In genomic region chr6:4420160-4420865, GRCh38 we compare ENCODE assay signal across 29 cellular contexts.
"Had no signal": no experiment of that assay in that cellular context is flagged by ENCODE, and none has a peak within 500 bp of the region (broad histone marks: within the 10 kb centered on the region; RNA-seq: fewer than 3 reads in every experiment).

No MANE protein-coding gene starts in this region.

- H3K4me3 ChIP-seq: body of pancreas, esophagus squamous epithelium, gastrocnemius medialis, left lung, lower lobe of right lung, mucosa of descending colon, neural progenitor cell, psoas muscle, sigmoid colon, transverse colon had no signal

- H3K4me3 Mint-ChIP-seq: activated CD8-positive, alpha-beta memory T cell treated with anti-CD3 and anti-CD28 coated beads, Interleukin-2, amount 10 ng/mL, durations not matched to agents 7 days and 5 days; activated CD8-positive, alpha-beta T cell treated with anti-CD3 and anti-CD28 coated beads, Interleukin-2, amount 10 ng/mL, durations not matched to agents 7 days and 5 days; activated naive CD4-positive, alpha-beta T cell treated with anti-CD3 and anti-CD28 coated beads, Interleukin-2, amount 50 U/mL, for 24 hours; neural progenitor cell; T-helper 2 cell treated with Interferon-gamma antibody and Interleukin-4, amounts not matched to agents 5 μg/mL and 100 μg/mL, for 36 hours; WTC11 had no signal

- H3K36me3 Mint-ChIP-seq: activated CD8-positive, alpha-beta memory T cell treated with anti-CD3 and anti-CD28 coated beads, Interleukin-2, amount 10 ng/mL, durations not matched to agents 7 days and 5 days; activated naive CD4-positive, alpha-beta T cell treated with anti-CD3 and anti-CD28 coated beads, Interleukin-2, amount 50 U/mL, for 24 hours; neural progenitor cell had no signal

- H3K4me1 Mint-ChIP-seq: activated CD8-positive, alpha-beta memory T cell treated with anti-CD3 and anti-CD28 coated beads, Interleukin-2, amount 10 ng/mL, durations not matched to agents 7 days and 5 days; activated naive CD4-positive, alpha-beta T cell treated with anti-CD3 and anti-CD28 coated beads, Interleukin-2, amount 50 U/mL, for 24 hours; neural progenitor cell; WTC11 had no signal

- ATAC-seq: activated CD8-positive, alpha-beta memory T cell treated with anti-CD3 and anti-CD28 coated beads, Interleukin-2, amount 10 ng/mL, durations not matched to agents 7 days and 5 days; activated CD8-positive, alpha-beta T cell treated with anti-CD3 and anti-CD28 coated beads, Interleukin-2, amount 10 ng/mL, durations not matched to agents 7 days and 5 days; body of pancreas; gastrocnemius medialis; left lung; lower lobe of right lung; mucosa of descending colon; psoas muscle; WTC11 had no signal

- H3K9me3 ChIP-seq: body of pancreas, esophagus squamous epithelium, gastrocnemius medialis, mucosa of descending colon, psoas muscle had no signal

- H3K27ac ChIP-seq: body of pancreas, epithelial cell of prostate, esophagus squamous epithelium, gastrocnemius medialis, left lung, lower lobe of right lung, neural progenitor cell, parathyroid adenoma, psoas muscle, sigmoid colon, transverse colon had no signal

- H3K79me2 ChIP-seq: parathyroid adenoma had no signal

- H3K36me3 ChIP-seq: esophagus squamous epithelium, gastrocnemius medialis, left lung, lower lobe of right lung, neural progenitor cell, sigmoid colon, transverse colon had no signal

- H3K27ac Mint-ChIP-seq: activated CD8-positive, alpha-beta memory T cell treated with anti-CD3 and anti-CD28 coated beads, Interleukin-2, amount 10 ng/mL, durations not matched to agents 7 days and 5 days; activated CD8-positive, alpha-beta T cell treated with anti-CD3 and anti-CD28 coated beads, Interleukin-2, amount 10 ng/mL, durations not matched to agents 7 days and 5 days; activated naive CD4-positive, alpha-beta T cell treated with anti-CD3 and anti-CD28 coated beads, Interleukin-2, amount 50 U/mL, for 24 hours; activated T-helper 2 cell treated with anti-CD3 and anti-CD28 coated beads, Interferon-gamma antibody, Interleukin-2, Interleukin-4, amounts not matched to agents 10 μg/mL and 5 μg/mL and 100 μg/mL, durations not matched to agents 14 hours and 24 hours and 36 hours; neural progenitor cell; T-helper 2 cell treated with Interferon-gamma antibody and Interleukin-4, amounts not matched to agents 5 μg/mL and 100 μg/mL, for 36 hours; WTC11 had no signal

- H3K27me3 ChIP-seq: body of pancreas, esophagus squamous epithelium, gastrocnemius medialis, left lung, neural progenitor cell, sigmoid colon, transverse colon had no signal

- H3K4me2 ChIP-seq: neural progenitor cell had no signal

- H3K9ac ChIP-seq: neural progenitor cell, parathyroid adenoma had no signal

- DNase-seq: activated CD8-positive, alpha-beta memory T cell treated with anti-CD3 and anti-CD28 coated beads, Interleukin-2, amount 10 ng/mL, durations not matched to agents 7 days and 5 days; activated CD8-positive, alpha-beta T cell treated with anti-CD3 and anti-CD28 coated beads, Interleukin-2, amount 10 ng/mL, durations not matched to agents 7 days and 5 days; activated T-cell treated with anti-CD3 and anti-CD28 coated beads, Interleukin-2, amount 50 U/mL, for 48 hours; anterior cingulate cortex; body of pancreas; dermis blood vessel endothelial cell; effector CD4-positive, alpha-beta T cell; esophagus squamous epithelium; gastrocnemius medialis; glutamatergic neuron; left lung; lower lobe of right lung; mucosa of descending colon; occipital lobe; psoas muscle; sigmoid colon; stimulated activated CD4-positive, alpha-beta T cell treated with anti-CD3 and anti-CD28 coated beads, Interleukin-15, amount 100 ng/mL, for 24 hours; stimulated activated CD4-positive, alpha-beta T cell treated with anti-CD3 and anti-CD28 coated beads, Interleukin-2, amount 100 ng/mL, for 24 hours; stimulated activated naive CD4-positive, alpha-beta T cell treated with Interleukin-2 at 50 U/mL for 16 hours; T-helper 1 cell; transverse colon had no signal

- H2AFZ ChIP-seq: neural progenitor cell, parathyroid adenoma had no signal

- FAIRE-seq: TTC549 had no signal

- H3K4me1 ChIP-seq: body of pancreas, esophagus squamous epithelium, gastrocnemius medialis, left lung, lower lobe of right lung, neural progenitor cell, parathyroid adenoma, psoas muscle, sigmoid colon, transverse colon had no signal
